8 cellular contexts compared by ENCODE assay signal in genomic region chr22:41468381-41469217, GRCh38. TPM values are rescaled to one million over a fixed set of nuclear protein-coding genes. Genes with fewer than 3 reads are reported as not detected.
DNase-seq lines count a peak whose midpoint lies in the region; FAIRE-seq and TF ChIP-seq lines count a peak whose summit lies in the region.

Gene ACO2 (plus strand): TSS chr22:41469117. CDS start chr22:41469147, 30 bp downstream.
Gene PHF5A (minus strand): TSS chr22:41468692. CDS start chr22:41468653, 39 bp downstream.

- H3K27ac ChIP-seq in neuronal stem cell (replicated peaks; ENCODE audit: low read length): peak within 1 kb of the TSS; percentile 67

- H3K36me3 Mint-ChIP-seq in activated naive CD4-positive, alpha-beta T cell treated with anti-CD3 and anti-CD28 coated beads for 36 hours (ENCODE audit: low read depth): peaks cover 31% of the 10 kb centered on the region

- H3K4me3 Mint-ChIP-seq in activated naive CD4-positive, alpha-beta T cell treated with anti-CD3 and anti-CD28 coated beads for 36 hours: peak within 1 kb of the TSS; percentile 75

- peaks cover 22% of the 10 kb centered on the region for H3K79me1 ChIP-seq in neuronal stem cell (ENCODE audit: low read depth, low read length)

- no CpG with 5 or more reads among the region's 51 CpGs for WGBS in neuronal stem cell (ENCODE audit: extremely low coverage in 2 of 2, insufficient read length in 2 of 2, insufficient replicate concordance in 1 of 2), 2 donors

- FAIRE-seq in frontal cortex (lab: Jason Lieb, UNC): peak; percentile 53

- H3K18ac ChIP-seq in neuronal stem cell (ENCODE audit: low read length): peak within 1 kb of the TSS; percentile 90

- H3K23ac ChIP-seq in neuronal stem cell (ENCODE audit: low read depth, low read length, poor library complexity): peak within 1 kb of the TSS; percentile 71

- H3K14ac ChIP-seq in neuronal stem cell (ENCODE audit: low read length): peak within 1 kb of the TSS; percentile 25

- no peaks in the 10 kb centered on the region for H3K27me3 Mint-ChIP-seq in activated naive CD4-positive, alpha-beta T cell treated with anti-CD3 and anti-CD28 coated beads for 36 hours (ENCODE audit: low read depth)

- H2BK120ac ChIP-seq in neuronal stem cell (ENCODE audit: low read depth, low read length): no peak within 1 kb of the TSS

- H3K9me3 ChIP-seq in neuronal stem cell (replicated peaks in 1 of 2; ENCODE audit: control insufficient read depth in 2 of 2, insufficient read depth in 1 of 2, low read depth in 1 of 2, low read length in 2 of 2): no peaks in the 10 kb centered on the region

- peak within 1 kb of the TSS; percentile 91 for H3K9ac ChIP-seq in neuronal stem cell (ENCODE audit: low read depth, low read length, poor library complexity)

- no peak within 1 kb of the TSS for H4K8ac ChIP-seq in neuronal stem cell (ENCODE audit: low read depth, low read length)

- peak within 1 kb of the TSS; percentile 66 for H2AK5ac ChIP-seq in neuronal stem cell (ENCODE audit: low read depth, low read length)

- H2BK5ac ChIP-seq in neuronal stem cell (ENCODE audit: low read length): peak within 1 kb of the TSS; percentile 83

- DNase-seq in GM03348 (ENCODE audit: low spot score) (peak; percentile 97), HFF-Myc (ENCODE audit: extremely low read depth, low read depth) (peak; percentile 97), NAMALWA (ENCODE audit: low spot score) (peak; percentile 98), SK-N-DZ (ENCODE audit: low spot score) (peak; percentile 99), frontal cortex (ENCODE audit: low spot score in 2 of 2) (peak; percentile 83 to 95), neuronal stem cell (ENCODE audit: low spot score) (peak; percentile 99)
- DNase-seq in activated naive CD4-positive, alpha-beta T cell treated with anti-CD3 and anti-CD28 coated beads for 36 hours: peak; percentile 99

- no peaks in the 10 kb centered on the region for H3K27me3 ChIP-seq in neuronal stem cell (ENCODE audit: control insufficient read depth in 3 of 3, insufficient read depth in 3 of 3, low read depth in 1 of 3, low read length in 3 of 3)

- H3K4me2 ChIP-seq in neuronal stem cell (ENCODE audit: insufficient read depth, low read length, poor library complexity, severe bottlenecking): peak within 1 kb of the TSS; percentile 67

- no peak within 1 kb of the TSS for H2BK15ac ChIP-seq in neuronal stem cell (ENCODE audit: low read length)

- H3K4me1 ChIP-seq in neuronal stem cell (ENCODE audit: control insufficient read depth in 2 of 2, insufficient read depth in 1 of 2, low read depth in 1 of 2, low read length in 2 of 2): peaks cover 8 to 15% of the 10 kb centered on the region in 2 donors

- H2AFZ ChIP-seq in neuronal stem cell (ENCODE audit: low read length): peak within 1 kb of the TSS; percentile 94

- no peak for TF ChIP-seq CTCF in HFF-Myc (IDR thresholded peaks at IDR 0.05; ENCODE audit: low read depth, low read length, missing control alignments)
- no peak for TF ChIP-seq CTCF in subcutaneous adipose tissue (IDR thresholded peaks at IDR 0.05; ENCODE audit: low read depth)

- H3K27ac Mint-ChIP-seq in activated naive CD4-positive, alpha-beta T cell treated with anti-CD3 and anti-CD28 coated beads for 36 hours: peak within 1 kb of the TSS; percentile 96

- H3K4me1 Mint-ChIP-seq in activated naive CD4-positive, alpha-beta T cell treated with anti-CD3 and anti-CD28 coated beads for 36 hours (ENCODE audit: low read depth): peaks cover 62% of the 10 kb centered on the region

- no peaks in the 10 kb centered on the region for H3K9me3 Mint-ChIP-seq in activated naive CD4-positive, alpha-beta T cell treated with anti-CD3 and anti-CD28 coated beads for 36 hours

- peaks cover 30 to 55% of the 10 kb centered on the region in 2 donors for H3K36me3 ChIP-seq in neuronal stem cell (replicated peaks in 1 of 2; ENCODE audit: control insufficient read depth in 2 of 2, insufficient read depth in 2 of 2, low read length in 2 of 2)

- H3K4me3 ChIP-seq in HFF-Myc (replicated peaks; ENCODE audit: low read depth, low read length) (peak within 1 kb of the TSS; percentile 84), neuronal stem cell (ENCODE audit: low read length in 2 of 2) (peak within 1 kb of the TSS; percentile 93 to 95)

- intact Hi-C loops in activated naive CD4-positive, alpha-beta T cell treated with anti-CD3 and anti-CD28 coated beads for 36 hours (cut with micrococcal nuclease): loop anchor here (1.0 to 2.0 kb wide), 8 partner anchors 20 to 518 kb away; partner anchors contain the start of genes DESI1, L3MBTL2, POLR3H and RANGAP1

- H2BK12ac ChIP-seq in neuronal stem cell (ENCODE audit: low read length): no peak within 1 kb of the TSS

- peak within 1 kb of the TSS; percentile 41 for H3K4ac ChIP-seq in neuronal stem cell (ENCODE audit: low read length)

- CTCF ChIA-PET in activated naive CD4-positive, alpha-beta T cell treated with anti-CD3 and anti-CD28 coated beads for 36 hours (lab: Charles Lee): interaction anchor here (0.8 to 1.3 kb wide), 5 partner anchors 10 to 65 kb away, joined by 3 to 5 read pairs (median 4); no protein-coding TSS in a partner anchor

- H4K91ac ChIP-seq in neuronal stem cell (ENCODE audit: low read depth, low read length, poor library complexity): no peak within 1 kb of the TSS

RNA-seq across cellular contexts. Expression of gene ACO2, which starts in this region (rescaled TPM):
- 62.2 and 66.7 TPM in 2 replicates for polyA plus RNA-seq in SK-N-DZ (2014; cell fraction: cytosol; rRNA removed)
- 53.0 and 66.4 TPM in 2 replicates for polyA plus RNA-seq in SK-N-DZ (2014; cell fraction: nucleus; rRNA removed)
- 100 to 1,000 TPM; 113 to 118 TPM for total RNA-seq in activated naive CD4-positive, alpha-beta T cell treated with anti-CD3 and anti-CD28 coated beads for 36 hours
- total RNA-seq in frontal cortex (72.2 TPM), subcutaneous adipose tissue (100 to 1,000 TPM in 1 of 4 donors, 10 to 100 TPM in 3; 78.7 to 218 (median 90.0) TPM)
- polyA plus RNA-seq in neuronal stem cell (2013, experiment 1 of 2): 41.4 TPM
- polyA plus RNA-seq in neuronal stem cell (2013, experiment 2 of 2): 40.9 TPM

RNA-seq across cellular contexts. Expression of gene PHF5A, which starts in this region (rescaled TPM):
- 178 and 199 TPM in 2 replicates for polyA plus RNA-seq in SK-N-DZ (2014; cell fraction: cytosol; rRNA removed)
- 61.7 and 117 TPM in 2 replicates for polyA plus RNA-seq in SK-N-DZ (2014; cell fraction: nucleus; rRNA removed)
- total RNA-seq in activated naive CD4-positive, alpha-beta T cell treated with anti-CD3 and anti-CD28 coated beads for 36 hours: 10 to 100 TPM; 67.5 to 69.0 TPM
- total RNA-seq in frontal cortex: 53.0 TPM
- polyA plus RNA-seq in neuronal stem cell (2013, experiment 1 of 2): 63.9 TPM
- 61.6 TPM for polyA plus RNA-seq in neuronal stem cell (2013, experiment 2 of 2)
- total RNA-seq in subcutaneous adipose tissue: 10 to 100 TPM; 17.3 to 48.4 (median 34.6) TPM

Comparison
In these comparisons a context has a peak if more than half of its experiments do, and no peak if none do; other contexts are left out.
1. Peak in every context shown above with its lines: DNase-seq, H3K4me3 ChIP-seq and H3K27ac ChIP-seq.